ENCODE assay signal across 12 cellular contexts in genomic region chr12:50507474-50507838, GRCh38. TPM values are rescaled to one million over a fixed set of nuclear protein-coding genes. Genes with fewer than 3 reads are reported as not detected.
DNase-seq lines count a peak whose midpoint lies in the region; ATAC-seq, FAIRE-seq and TF ChIP-seq lines count a peak whose summit lies in the region.
"Had no signal": no experiment of that assay in that cellular context is flagged by ENCODE, and none has a peak within 500 bp of the region (broad histone marks: within the 10 kb centered on the region; RNA-seq: fewer than 3 reads in every experiment).

No MANE protein-coding gene starts in this region.

- H3K9ac ChIP-seq in IMR-90 (ENCODE audit: low read depth, low read length): no peak overlapping the region

- no peaks in the 10 kb centered on the region for H3K27me3 Mint-ChIP-seq in central memory CD8-positive, alpha-beta T cell
- H3K27me3 Mint-ChIP-seq in natural killer cell treated with Interleukin-12 subunit alpha and Interleukin-12 subunit beta and Interleukin-15 and Interleukin-18, amount 100 ng/mL, for 72 hours: no peaks in the 10 kb centered on the region

- H3K4me3 Mint-ChIP-seq in central memory CD8-positive, alpha-beta T cell: peak overlapping the region; percentile 95
- H3K4me3 Mint-ChIP-seq in natural killer cell treated with Interleukin-12 subunit alpha and Interleukin-12 subunit beta and Interleukin-15 and Interleukin-18, amount 100 ng/mL, for 72 hours: peak overlapping the region; percentile 91

- H2BK120ac ChIP-seq in IMR-90 (ENCODE audit: low read depth, low read length): no peak overlapping the region

- peaks cover 21% of the 10 kb centered on the region for H4K20me1 ChIP-seq in IMR-90 (ENCODE audit: insufficient read depth, low read length)

- H2AK9ac ChIP-seq in IMR-90 (replicated peaks; ENCODE audit: low read depth, low read length, poor library complexity): no peak overlapping the region

- FAIRE-seq in A549 (lab: Jason Lieb, UNC): no peak

- H3K4me3 ChIP-seq in A549 (no peak overlapping the region), IMR-90 (ENCODE audit: insufficient read depth, low read depth, low read length) (no peak overlapping the region)

- H3K18ac ChIP-seq in IMR-90 (ENCODE audit: low read depth, low read length): no peak overlapping the region

- TF ChIP-seq POLR2A in A549 (IDR thresholded peaks at IDR 0.05; ENCODE audit: low read length) (no peak), IMR-90 (IDR thresholded peaks at IDR 0.05; ENCODE audit: low read depth, low read length) (no peak)

- no peaks in the 10 kb centered on the region for H3K27me3 ChIP-seq in IMR-90 (ENCODE audit: control insufficient read depth, insufficient read depth, low read length)

- H3K36me3 ChIP-seq in IMR-90 (ENCODE audit: control insufficient read depth, insufficient read depth, low read length): no peaks in the 10 kb centered on the region
- H3K36me3 ChIP-seq: thoracic aorta had no signal

- BruUV-seq in IMR-90 (replicated peaks; lab: Mats Ljungman, UMichigan): TSS peak; percentile 12

- TF ChIP-seq CTCF in A549 (IDR thresholded peaks at IDR 0.05) (no peak), IMR-90 (conservative IDR thresholded peaks at IDR 0.05; ENCODE audit: low read depth, low read length) (no peak)

- H2BK5ac ChIP-seq in IMR-90 (ENCODE audit: low read depth, low read length, poor library complexity, severe bottlenecking): no peak overlapping the region

- H4K91ac ChIP-seq in IMR-90 (ENCODE audit: insufficient read depth, low read depth, low read length): no peak overlapping the region

- ATAC-seq in A549 (no peak), IMR-90 (ENCODE audit: low read depth) (no peak), HG02970 (IDR thresholded peaks at IDR 0.05; ENCODE audit: low FRiP score, unreplicated experiment) (no peak)
- ATAC-seq in central memory CD8-positive, alpha-beta T cell (replicated peaks; ENCODE audit: extremely low read depth, poor library complexity, severe bottlenecking): no peak
- no peak for ATAC-seq in natural killer cell treated with Interleukin-12 subunit alpha and Interleukin-12 subunit beta and Interleukin-15 and Interleukin-18, amount 100 ng/mL, for 72 hours

- H2AK5ac ChIP-seq in IMR-90 (ENCODE audit: low read depth, low read length): no peak overlapping the region

- H3K79me1 ChIP-seq in IMR-90 (ENCODE audit: low read depth in 1 of 2, low read length in 2 of 2): peaks cover 19 to 54% of the 10 kb centered on the region in 2 experiments

- no peaks in the 10 kb centered on the region for H3K9me3 Mint-ChIP-seq in central memory CD8-positive, alpha-beta T cell
- H3K9me3 Mint-ChIP-seq in natural killer cell treated with Interleukin-12 subunit alpha and Interleukin-12 subunit beta and Interleukin-15 and Interleukin-18, amount 100 ng/mL, for 72 hours: no peaks in the 10 kb centered on the region
- H3K9me3 Mint-ChIP-seq: CD14-positive monocyte, H9 had no signal

- POLR2A ChIA-PET in A549 (lab: Yijun Ruan, JAX): no interaction called here
- POLR2A ChIA-PET in IMR-90 (lab: Charles Lee; ENCODE audit: unreplicated experiment): interaction anchor here (0.6 kb wide), 1 partner anchor 257 kb away, joined by 3 read pairs; the partner anchor contains the start of gene ATF1

- no peak overlapping the region for H4K8ac ChIP-seq in IMR-90 (ENCODE audit: low read depth in 2 of 2, low read length in 2 of 2)

- H3K14ac ChIP-seq in IMR-90 (replicated peaks; ENCODE audit: low read depth, low read length): no peak overlapping the region

- in situ Hi-C loops in IMR-90 (cut with MboI; ENCODE audit: low sequenced_read_pairs): loop anchor here (5.0 to 25.0 kb wide), 2 partner anchors 130 to 855 kb away; no protein-coding TSS in a partner anchor

- DNase-seq in A549 (ENCODE audit: low read depth in 1 of 2, low spot score in 1 of 2): no peak
- no peak for DNase-seq in IMR-90
- no peak for DNase-seq in central memory CD8-positive, alpha-beta T cell (ENCODE audit: low spot score in 2 of 2)
- DNase-seq in natural killer cell treated with Interleukin-12 subunit alpha and Interleukin-12 subunit beta and Interleukin-15 and Interleukin-18, amount 100 ng/mL, for 72 hours (ENCODE audit: low spot score): no peak
- DNase-seq in NCI-H1436 treated with DMSO at 0.1 percent for 48 hours (lab: John Stamatoyannopoulos, UW): no peak
- DNase-seq in stimulated activated naive CD4-positive, alpha-beta T cell treated with Interleukin-2 at 50 U/mL for 16 hours (lab: John Stamatoyannopoulos, UW): no peak
- DNase-seq in NCI-H1092 treated with DMSO at 0.1 percent for 48 hours (lab: John Stamatoyannopoulos, UW): no peak
- DNase-seq: H9; stimulated activated CD4-positive, alpha-beta T cell treated with anti-CD3 and anti-CD28 coated beads, Interleukin-2, amount 100 ng/mL, for 48 hours had no signal

- no peak overlapping the region for H2BK20ac ChIP-seq in IMR-90 (ENCODE audit: low read depth, low read length)

- dilution Hi-C loops in IMR-90 (cut with HindIII; ENCODE audit: low sequenced_read_pairs, unreplicated experiment): no loop called here

- peaks cover 43% of the 10 kb centered on the region for H3K4me1 ChIP-seq in A549
- H3K4me1 ChIP-seq in IMR-90 (ENCODE audit: control insufficient read depth, insufficient read depth, low read length): peaks cover 2% of the 10 kb centered on the region; the same call in 1 of the 2 replicates

- no peak for TF ChIP-seq EP300 in A549 (IDR thresholded peaks at IDR 0.05)

- peaks cover 8% of the 10 kb centered on the region for H3K36me3 Mint-ChIP-seq in central memory CD8-positive, alpha-beta T cell (ENCODE audit: insufficient read depth)
- no peaks in the 10 kb centered on the region for H3K36me3 Mint-ChIP-seq in natural killer cell treated with Interleukin-12 subunit alpha and Interleukin-12 subunit beta and Interleukin-15 and Interleukin-18, amount 100 ng/mL, for 72 hours
- H3K36me3 Mint-ChIP-seq: CD14-positive monocyte had no signal

- H3K9me1 ChIP-seq in IMR-90 (ENCODE audit: insufficient read depth, low read length): no peaks in the 10 kb centered on the region

- WGBS in A549 (ENCODE audit: missing lambda C conversion rate): 88% methylated on average over 11 of the region's 11 CpGs
- WGBS in IMR-90 (ENCODE audit: extremely low coverage in 2 of 2, insufficient read length in 1 of 2), 2 experiments: no CpG with 5 or more reads among the region's 11 CpGs

- CTCF ChIA-PET in A549 (lab: Yijun Ruan, JAX): interaction anchor here (0.9 to 8.4 kb wide), 4 partner anchors 65 to 158 kb away, joined by 3 to 182 read pairs (median 3); no protein-coding TSS in a partner anchor
- CTCF ChIA-PET in IMR-90 (lab: Yijun Ruan, JAX): interaction anchor here (1.3 to 1.7 kb wide), 2 partner anchors 38 to 131 kb away, joined by 4 to 5 read pairs; no protein-coding TSS in a partner anchor

- H3K23ac ChIP-seq in IMR-90 (ENCODE audit: low read depth, low read length): no peak overlapping the region

- H3K4ac ChIP-seq in IMR-90 (ENCODE audit: low read depth, low read length): no peak overlapping the region

- intact Hi-C loops in IMR-90 (cut with micrococcal nuclease): loop anchor here (5.0 kb wide), 1 partner anchor 115 kb away; no protein-coding TSS in a partner anchor

- H3K27ac ChIP-seq in A549: no peak overlapping the region
- H3K27ac ChIP-seq in IMR-90 (ENCODE audit: insufficient read depth, low read length): no peak overlapping the region
- H3K27ac ChIP-seq: thoracic aorta had no signal

- peaks cover 48% of the 10 kb centered on the region for H3K4me1 Mint-ChIP-seq in central memory CD8-positive, alpha-beta T cell
- peaks cover 30 to 38% of the 10 kb centered on the region in 2 donors for H3K4me1 Mint-ChIP-seq in natural killer cell treated with Interleukin-12 subunit alpha and Interleukin-12 subunit beta and Interleukin-15 and Interleukin-18, amount 100 ng/mL, for 72 hours (ENCODE audit: low read depth in 2 of 2)

- H3K56ac ChIP-seq in IMR-90 (ENCODE audit: extremely low read depth, insufficient read depth, low read length): no peak overlapping the region

- H3K9me3 ChIP-seq in A549 (no peaks in the 10 kb centered on the region), IMR-90 (ENCODE audit: control insufficient read depth, insufficient read depth, low read length) (no peaks in the 10 kb centered on the region)
- H3K9me3 ChIP-seq: thoracic aorta had no signal

- no peak overlapping the region for H4K5ac ChIP-seq in IMR-90 (ENCODE audit: low read depth, low read length)

- H2AFZ ChIP-seq in IMR-90 (replicated peaks; ENCODE audit: low read length, poor library complexity): no peak overlapping the region

- no peak overlapping the region for H2BK15ac ChIP-seq in IMR-90 (ENCODE audit: low read depth, low read length)

- H3K27ac Mint-ChIP-seq in central memory CD8-positive, alpha-beta T cell (ENCODE audit: low read depth): peak overlapping the region; percentile 56
- H3K27ac Mint-ChIP-seq in natural killer cell treated with Interleukin-12 subunit alpha and Interleukin-12 subunit beta and Interleukin-15 and Interleukin-18, amount 100 ng/mL, for 72 hours: peak overlapping the region; percentile 20 to 90

- TF ChIP-seq RAD21 in A549 (conservative IDR thresholded peaks at IDR 0.05 in 1 of 2, IDR thresholded peaks at IDR 0.05 in 1 of 2) (no peak), IMR-90 (IDR thresholded peaks at IDR 0.05; ENCODE audit: low read length) (no peak)

- H3K4me2 ChIP-seq in A549: peak overlapping the region; percentile 88; the same call in 2 of the 3 replicates
- no peak overlapping the region for H3K4me2 ChIP-seq in IMR-90 (ENCODE audit: low read depth, low read length)

TF ChIP-seq in IMR-90, 13 proteins besides CTCF, POLR2A, EP300 and RAD21:
- TF ChIP-seq NFE2L2 (IDR thresholded peaks at IDR 0.05; ENCODE audit: low read depth, low read length): no peak

RNA-seq across cellular contexts. Expression of gene DIP2B, which starts 2.7 kb away (rescaled TPM):
- 29.3 and 32.8 TPM in 2 replicates for polyA plus RNA-seq in A549 (2011; rRNA removed)
- 10.6 and 13.3 TPM in 2 replicates for polyA plus RNA-seq in A549 (2012; cell fraction: cytosol; rRNA removed)
- 13.1 and 18.6 TPM in 2 replicates for polyA plus RNA-seq in A549 (2012; cell fraction: nucleus; rRNA removed)
- 16.2 to 16.9 TPM (median 16.4 TPM) in 3 replicates for polyA plus RNA-seq in A549 (2017; fragmentation: RNase III; extraction: RNeasy Plus Mini Kit Qiagen cat#74134 plus additional on column Dnase treatment)
- polyA minus RNA-seq in A549 (2011; rRNA and poly(A)+ RNA removed): 71.4 and 73.4 TPM in 2 replicates
- total RNA-seq in IMR-90 (2012; rRNA removed): 12.9 and 13.9 TPM in 2 replicates
- 6.8 and 7.7 TPM in 2 replicates for polyA plus RNA-seq in IMR-90 (2012; rRNA removed)
- 4.1 and 4.4 TPM in 2 replicates for polyA plus RNA-seq in IMR-90 (2012; cell fraction: cytosol; rRNA removed)
- 6.4 and 11.5 TPM in 2 replicates for polyA plus RNA-seq in IMR-90 (2012; cell fraction: nucleus; rRNA removed; ENCODE audit: low replicate concordance)
- 10 to 100 TPM; 30.8 to 34.3 TPM for total RNA-seq in natural killer cell treated with Interleukin-12 subunit alpha and Interleukin-12 subunit beta and Interleukin-15 and Interleukin-18, amount 100 ng/mL, for 72 hours
